ENCODE assay signal across 19 cellular contexts in the genomic region with DNA sequence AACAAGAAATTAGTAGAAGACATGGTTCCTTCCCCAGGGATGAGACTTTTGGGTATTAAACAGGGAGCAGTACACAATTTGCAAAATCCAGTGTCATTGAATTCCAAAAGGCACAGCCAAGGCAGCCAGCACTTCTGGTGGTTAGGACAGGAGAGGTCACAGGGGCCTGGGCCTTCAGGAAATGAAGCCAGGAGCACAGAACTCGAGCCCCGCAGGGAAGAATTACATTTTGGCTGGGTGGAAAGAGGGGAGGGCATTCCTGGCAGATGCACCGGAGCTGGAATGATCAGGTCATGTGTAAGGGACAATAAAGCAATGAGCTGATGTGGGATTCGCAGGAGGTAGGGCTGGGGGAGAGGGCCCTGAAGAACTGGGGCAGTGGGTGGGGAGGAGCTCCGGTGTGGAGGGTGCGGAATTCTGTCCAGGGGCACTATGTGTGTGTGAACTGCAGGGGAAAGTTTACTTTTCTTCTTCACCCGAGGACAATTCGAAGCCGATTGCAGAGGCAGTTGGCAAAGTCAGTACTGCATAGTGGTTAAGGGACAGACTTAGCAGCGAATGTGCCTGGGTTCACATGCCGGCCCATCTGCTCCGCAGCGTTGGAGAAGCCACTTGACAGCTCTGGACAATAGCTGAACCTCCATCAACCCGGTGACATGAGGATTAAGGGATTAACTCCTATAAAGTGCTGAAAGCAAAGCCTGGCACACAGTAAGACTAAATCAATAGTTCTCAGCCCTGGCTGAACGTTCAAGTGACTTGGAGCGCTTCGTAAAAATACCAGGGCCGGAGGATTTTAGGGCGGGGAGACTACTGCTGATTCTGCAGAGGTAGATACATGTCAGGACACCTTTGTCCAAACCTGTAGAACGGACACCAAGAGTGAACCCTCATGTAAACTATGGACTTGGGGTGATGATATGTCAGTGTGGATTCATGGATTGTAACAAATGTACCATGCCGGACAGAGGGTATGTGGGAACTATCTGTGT. TPM values are rescaled to one million over a fixed set of nuclear protein-coding genes. Genes with fewer than 3 reads are reported as not detected.
DNase-seq lines count a peak whose midpoint lies in the region; ATAC-seq and TF ChIP-seq lines count a peak whose summit lies in the region.
"Had no signal": no experiment of that assay in that cellular context is flagged by ENCODE, and none has a peak within 500 bp of the region (broad histone marks: within the 10 kb centered on the region; RNA-seq: fewer than 3 reads in every experiment).

No MANE protein-coding gene starts in this region.

- H3K27ac ChIP-seq in H9 (ENCODE audit: insufficient read length, low read depth, low read length) (no peak overlapping the region), heart left ventricle (peak overlapping the region; percentile 56 to 86 (median 74)), neural progenitor cell (no peak overlapping the region), foreskin keratinocyte (no peak overlapping the region), brain microvascular endothelial cell (no peak overlapping the region)
- H3K27ac ChIP-seq: hepatocyte, parathyroid adenoma, RWPE1, thoracic aorta had no signal

- H4K8ac ChIP-seq in H9 (replicated peaks; ENCODE audit: insufficient read length, low read depth, low read length), result no peak overlapping the region

- H3K4me3 ChIP-seq in heart left ventricle, result no peak overlapping the region
- no peak overlapping the region for H3K4me3 ChIP-seq in neural progenitor cell
- H3K4me3 ChIP-seq in brain microvascular endothelial cell (ENCODE audit: low read depth, low read length), result no peak overlapping the region
- H3K4me3 ChIP-seq: hepatocyte, thoracic aorta had no signal

- intact Hi-C loops in heart left ventricle (cut with DNase I), result loop anchor here in 5 of 10 donors (5.0 to 10.0 kb wide), 5 partner anchors 35 to 80 kb away; a partner anchor contains a TSS
- intact Hi-C loops in activated CD4-positive, alpha-beta T cell treated with anti-CD3 and anti-CD28 coated beads, Interleukin-2, amount 10 ng/mL, durations not matched to agents 24 days and 14 days (cut with micrococcal nuclease), result no loop called here

- H3K36me3 ChIP-seq in heart left ventricle (peaks cover 0 to 3% (median 0%) of the 10 kb centered on the region in 9 donors), neural progenitor cell (no peaks in the 10 kb centered on the region), brain microvascular endothelial cell (replicated peaks) (no peaks in the 10 kb centered on the region)
- H3K36me3 ChIP-seq: thoracic aorta had no signal

- H3K4ac ChIP-seq in H9 (ENCODE audit: low read depth, low read length), result no peak overlapping the region

- H3K27ac Mint-ChIP-seq in H9, result peak overlapping the region in 2 of 3 experiments; percentile 17 to 26; a peak in 3 of 7 replicates
- peak overlapping the region; percentile 62 for H3K27ac Mint-ChIP-seq in neural progenitor cell
- H3K27ac Mint-ChIP-seq in activated CD4-positive, alpha-beta T cell treated with anti-CD3 and anti-CD28 coated beads, Interleukin-2, amount 10 ng/mL, durations not matched to agents 24 days and 14 days, result no peak overlapping the region

- H4K20me1 ChIP-seq in H9 (ENCODE audit: control insufficient read depth, insufficient read depth, insufficient read length) (no peaks in the 10 kb centered on the region), neural progenitor cell (ENCODE audit: low read depth) (no peaks in the 10 kb centered on the region)

- no peak overlapping the region for H3K56ac ChIP-seq in H9 (ENCODE audit: insufficient read length, low read depth, low read length)

- no peak overlapping the region for H3K18ac ChIP-seq in H9 (ENCODE audit: insufficient read length, low read depth, low read length)

- no peak overlapping the region for H2BK5ac ChIP-seq in H9 (ENCODE audit: insufficient read length, low read length)

- peaks cover 9 to 10% of the 10 kb centered on the region in 2 experiments for H3K9me3 Mint-ChIP-seq in H9
- peaks cover 16% of the 10 kb centered on the region for H3K9me3 Mint-ChIP-seq in neural progenitor cell
- peaks cover 5% of the 10 kb centered on the region for H3K9me3 Mint-ChIP-seq in activated CD4-positive, alpha-beta T cell treated with anti-CD3 and anti-CD28 coated beads, Interleukin-2, amount 10 ng/mL, durations not matched to agents 24 days and 14 days

- H2AK5ac ChIP-seq in H9 (ENCODE audit: insufficient read length, low read length), result no peak overlapping the region

- TF ChIP-seq POLR2A in heart left ventricle (IDR thresholded peaks at IDR 0.05), result no peak

- H2BK15ac ChIP-seq in H9 (ENCODE audit: low read depth, low read length), result no peak overlapping the region

- H3K27me3 Mint-ChIP-seq in H9 (ENCODE audit: low read depth), result no peaks in the 10 kb centered on the region
- peaks cover 15% of the 10 kb centered on the region for H3K27me3 Mint-ChIP-seq in neural progenitor cell (ENCODE audit: insufficient read depth, low read depth)
- H3K27me3 Mint-ChIP-seq in activated CD4-positive, alpha-beta T cell treated with anti-CD3 and anti-CD28 coated beads, Interleukin-2, amount 10 ng/mL, durations not matched to agents 24 days and 14 days, result peaks cover 6% of the 10 kb centered on the region

- H3K79me1 ChIP-seq in H9 (ENCODE audit: insufficient read depth, low read depth, low read length, poor library complexity, severe bottlenecking), result no peaks in the 10 kb centered on the region

- in situ Hi-C loops in brain microvascular endothelial cell (cut with HindIII; ENCODE audit: low pct_ligation_motif_present, low sequenced_read_pairs), result no loop called here

- no peak overlapping the region for H3K14ac ChIP-seq in H9 (ENCODE audit: insufficient read depth, low read length)

- peaks cover 20% of the 10 kb centered on the region for H3F3A ChIP-seq in neural progenitor cell (ENCODE audit: low read depth)

- no peaks in the 10 kb centered on the region for H3K23me2 ChIP-seq in H9 (ENCODE audit: insufficient read length, low read depth, low read length, poor library complexity, severe bottlenecking)

- no peak overlapping the region for H2AFZ ChIP-seq in H9 (ENCODE audit: low read length)
- H2AFZ ChIP-seq in neural progenitor cell (replicated peaks), result no peak overlapping the region
- H2AFZ ChIP-seq: hepatocyte, parathyroid adenoma had no signal

- no peak overlapping the region for H4K5ac ChIP-seq in H9 (ENCODE audit: insufficient read length, low read depth, low read length)

- H3K9me3 ChIP-seq in H9 (ENCODE audit: control insufficient read depth, low read depth, low read length) (no peaks in the 10 kb centered on the region), heart left ventricle (peaks cover 0 to 6% (median 0%) of the 10 kb centered on the region in 12 donors), neural progenitor cell (ENCODE audit: low read depth) (no peaks in the 10 kb centered on the region)
- H3K9me3 ChIP-seq: thoracic aorta had no signal

- H2BK12ac ChIP-seq in H9 (ENCODE audit: insufficient read length, low read depth, low read length), result no peak overlapping the region

- H3K79me2 ChIP-seq in H9 (ENCODE audit: insufficient read depth, low read length), result no peaks in the 10 kb centered on the region
- H3K79me2 ChIP-seq in neural progenitor cell (ENCODE audit: low read depth), result no peaks in the 10 kb centered on the region
- H3K79me2 ChIP-seq: hepatocyte, parathyroid adenoma had no signal

- no peaks in the 10 kb centered on the region for H3K4me1 ChIP-seq in H9 (ENCODE audit: insufficient read depth, low read length)
- H3K4me1 ChIP-seq in heart left ventricle, result peaks cover 6 to 72% (median 40%) of the 10 kb centered on the region in 12 donors
- H3K4me1 ChIP-seq in neural progenitor cell, result peaks cover 32% of the 10 kb centered on the region
- H3K4me1 ChIP-seq in foreskin keratinocyte, result no peaks in the 10 kb centered on the region
- H3K4me1 ChIP-seq: parathyroid adenoma had no signal

- no peak overlapping the region for H4K91ac ChIP-seq in H9 (ENCODE audit: insufficient read length, low read depth, low read length)

- H3T11ph ChIP-seq in H9 (ENCODE audit: low read length), result no peak overlapping the region

- no peak overlapping the region for H2BK120ac ChIP-seq in H9 (ENCODE audit: low read depth, low read length, poor library complexity, severe bottlenecking)

- H3K4me3 Mint-ChIP-seq in H9, result no peak overlapping the region; a peak in 1 of 5 replicates
- H3K4me3 Mint-ChIP-seq in neural progenitor cell, result peak overlapping the region; percentile 14
- H3K4me3 Mint-ChIP-seq in activated CD4-positive, alpha-beta T cell treated with anti-CD3 and anti-CD28 coated beads, Interleukin-2, amount 10 ng/mL, durations not matched to agents 24 days and 14 days, result no peak overlapping the region

- no peak overlapping the region for H3K23ac ChIP-seq in H9 (ENCODE audit: insufficient read length, low read depth, low read length)

- H3K4me2 ChIP-seq in H9 (ENCODE audit: insufficient read depth, insufficient read length, low read length) (no peak overlapping the region), neural progenitor cell (peak overlapping the region; percentile 19)
- H3K4me2 ChIP-seq: hepatocyte had no signal

- ATAC-seq in heart left ventricle (peak in 3 of 4 donors; percentile 19 to 31 (median 29)), foreskin keratinocyte (no peak)

- peaks cover 27% of the 10 kb centered on the region in 2 experiments for H3K4me1 Mint-ChIP-seq in H9
- H3K4me1 Mint-ChIP-seq in neural progenitor cell, result peaks cover 43% of the 10 kb centered on the region
- no peaks in the 10 kb centered on the region for H3K4me1 Mint-ChIP-seq in activated CD4-positive, alpha-beta T cell treated with anti-CD3 and anti-CD28 coated beads, Interleukin-2, amount 10 ng/mL, durations not matched to agents 24 days and 14 days

- H3K9ac ChIP-seq in H9 (ENCODE audit: extremely low read depth, insufficient read length, low read length) (no peak overlapping the region), neural progenitor cell (no peak overlapping the region)
- H3K9ac ChIP-seq: parathyroid adenoma had no signal

- peaks cover 6 to 14% (median 7%) of the 10 kb centered on the region in 3 experiments for H3K36me3 Mint-ChIP-seq in H9 (ENCODE audit: insufficient read depth in 1 of 3, low read depth in 3 of 3)
- H3K36me3 Mint-ChIP-seq in neural progenitor cell, result peaks cover 1% of the 10 kb centered on the region
- no peaks in the 10 kb centered on the region for H3K36me3 Mint-ChIP-seq in activated CD4-positive, alpha-beta T cell treated with anti-CD3 and anti-CD28 coated beads, Interleukin-2, amount 10 ng/mL, durations not matched to agents 24 days and 14 days (ENCODE audit: low read depth)

- no peak overlapping the region for H2BK20ac ChIP-seq in H9 (ENCODE audit: low read depth, low read length, poor library complexity, severe bottlenecking)

- TF ChIP-seq CTCF in H9 (conservative IDR thresholded peaks at IDR 0.05) (no peak), heart left ventricle (IDR thresholded peaks at IDR 0.05) (no peak), neural progenitor cell (IDR thresholded peaks at IDR 0.05) (no peak), foreskin keratinocyte (conservative IDR thresholded peaks at IDR 0.05) (no peak), brain microvascular endothelial cell (IDR thresholded peaks at IDR 0.05; ENCODE audit: low read depth, low read length, missing control alignments) (no peak)

- WGBS in H9 (ENCODE audit: extremely low coverage, insufficient read length, low lambda C conversion rate), result no CpG with 5 or more reads among the region's 21 CpGs
- WGBS in heart left ventricle, 4 donors, result 51 to 62% (median 56%) methylated on average over 20 to 21 of the region's 21 CpGs

- H3K27me3 ChIP-seq in H9 (ENCODE audit: insufficient read depth, low read length) (no peaks in the 10 kb centered on the region), heart left ventricle (no peaks in the 10 kb centered on the region), neural progenitor cell (no peaks in the 10 kb centered on the region), foreskin keratinocyte (no peaks in the 10 kb centered on the region), brain microvascular endothelial cell (replicated peaks) (no peaks in the 10 kb centered on the region)
- H3K27me3 ChIP-seq: hepatocyte had no signal

- DNase-seq in H9 (no peak), NCI-H82 (lab: John Stamatoyannopoulos, UW) (peak; percentile 99), heart left ventricle (no peak), neural progenitor cell (ENCODE audit: low spot score) (peak; percentile 89), foreskin keratinocyte (no peak), DMS 273 treated with DMSO at 0.1 percent for 48 hours (lab: John Stamatoyannopoulos, UW) (no peak), brain microvascular endothelial cell (no peak)
- DNase-seq in activated CD4-positive, alpha-beta T cell treated with anti-CD3 and anti-CD28 coated beads, Interleukin-2, amount 10 ng/mL, durations not matched to agents 24 days and 14 days, result no peak
- DNase-seq: activated effector memory CD4-positive, alpha-beta T cell treated with Interleukin-2 at 50 U/mL for 16 hours; amygdala; COR-L47; GOT3; KBM-7; NCI-H2171; small intestine had no signal

RNA-seq across cellular contexts. Expression of a gene that starts 36.4 kb away (rescaled TPM):
- total RNA-seq in H9 (2021), result 0.37 and 0.50 TPM in 2 replicates
- 100 to 1,000 TPM in 8 of 9 donors, 10 to 100 TPM in 1; 99.7 to 224 (median 159) TPM for total RNA-seq in heart left ventricle
- polyA plus RNA-seq in heart left ventricle, result 10 to 100 TPM; 13.2 to 31.5 TPM
- total RNA-seq in neural progenitor cell (ENCODE audit: low replicate concordance), result 0.15 and 0.24 TPM in 2 replicates
- total RNA-seq in foreskin keratinocyte, result 0.07 and 0.27 TPM in 2 replicates
- polyA plus RNA-seq in foreskin keratinocyte, result 0.02 TPM in 2 replicates
- 0.07 and 0.23 TPM in 2 replicates for total RNA-seq in activated CD4-positive, alpha-beta T cell treated with anti-CD3 and anti-CD28 coated beads, Interleukin-2, amount 10 ng/mL, durations not matched to agents 24 days and 14 days
- total RNA-seq: thoracic aorta had no signal

Comparison
In these comparisons a context has a peak if more than half of its experiments do, and no peak if none do; other contexts are left out.
1. DNase-seq: peak in NCI-H82 (single experiment) and neural progenitor cell (single experiment); none in H9 (single experiment), heart left ventricle (0 of 5), foreskin keratinocyte (0 of 2), DMS 273 treated with DMSO at 0.1 percent for 48 hours (single experiment), brain microvascular endothelial cell (single experiment) and activated CD4-positive, alpha-beta T cell treated with anti-CD3 and anti-CD28 coated beads, Interleukin-2, amount 10 ng/mL, durations not matched to agents 24 days and 14 days (single experiment).
2. H3K27ac ChIP-seq: peak in heart left ventricle (12 of 12); none in H9 (single experiment), neural progenitor cell (single experiment), foreskin keratinocyte (single experiment) and brain microvascular endothelial cell (single experiment).
3. RNA of a gene that starts 36.4 kb away (total RNA-seq): 99.7 to 224 TPM in heart left ventricle; 0.37 to 0.50 TPM in H9, 0.15 to 0.24 TPM in neural progenitor cell, 0.07 to 0.23 TPM in activated CD4-positive, alpha-beta T cell treated with anti-CD3 and anti-CD28 coated beads, Interleukin-2, amount 10 ng/mL, durations not matched to agents 24 days and 14 days and 0.07 to 0.27 TPM in foreskin keratinocyte; every median in the first group is over 10 times any median in the second.